ENCODE assay signal across 8 cellular contexts in the genomic region with DNA sequence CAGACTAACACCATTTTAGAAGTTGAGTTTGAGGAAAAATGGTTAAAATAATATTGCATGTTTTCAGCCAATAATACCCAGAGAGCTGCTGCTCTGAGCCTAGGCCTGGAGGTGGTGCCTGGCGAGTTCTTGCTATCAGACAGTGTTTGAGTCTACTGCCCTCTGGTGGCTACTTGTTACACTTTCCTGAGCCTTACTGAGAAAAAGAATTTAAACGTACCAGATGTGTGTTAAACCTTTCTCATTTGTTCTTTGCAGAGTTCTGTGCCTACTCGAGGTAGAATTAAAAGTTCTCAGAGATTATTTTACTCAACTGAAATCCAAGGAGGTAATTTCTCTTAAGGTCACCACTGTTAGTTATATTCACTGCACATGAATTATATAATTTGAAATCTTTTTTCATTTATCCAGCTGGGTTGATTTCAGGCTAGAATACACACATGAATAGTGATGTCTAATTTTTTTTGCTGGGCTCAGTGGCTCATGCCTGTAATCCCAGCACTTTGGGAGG. TPM values are rescaled to one million over a fixed set of nuclear protein-coding genes. Genes with fewer than 3 reads are reported as not detected.
DNase-seq lines count a peak whose midpoint lies in the region; ATAC-seq lines count a peak whose summit lies in the region.

No MANE protein-coding gene starts in this region.

- no peaks in the 10 kb centered on the region for H3K27me3 Mint-ChIP-seq in central memory CD8-positive, alpha-beta T cell

- peaks cover 25% of the 10 kb centered on the region for H3K36me3 Mint-ChIP-seq in central memory CD8-positive, alpha-beta T cell (ENCODE audit: insufficient read depth)

- no peak overlapping the region for H3K4me3 Mint-ChIP-seq in central memory CD8-positive, alpha-beta T cell

- peak overlapping the region; percentile 57 for H3K27ac Mint-ChIP-seq in central memory CD8-positive, alpha-beta T cell (ENCODE audit: low read depth)

- ATAC-seq in GM18870 (IDR thresholded peaks at IDR 0.05; ENCODE audit: unreplicated experiment) = peak; percentile 81
- peak; percentile 81 for ATAC-seq in HG03439 (IDR thresholded peaks at IDR 0.05; ENCODE audit: unreplicated experiment)
- ATAC-seq in central memory CD8-positive, alpha-beta T cell (replicated peaks; ENCODE audit: extremely low read depth, poor library complexity, severe bottlenecking) = peak; percentile 87

- H3K9me3 Mint-ChIP-seq in central memory CD8-positive, alpha-beta T cell = no peaks in the 10 kb centered on the region

- DNase-seq in AG08395 (ENCODE audit: low spot score) (peak; percentile 81), NCI-H460 (ENCODE audit: extremely low read depth, low read depth) (peak; percentile 86), kidney tubule cell (ENCODE audit: low spot score) (peak; percentile 85)
- DNase-seq in activated CD4-positive, CD25-positive, alpha-beta regulatory T cell (lab: John Stamatoyannopoulos, UW) = peak; percentile 18 to 64 (median 48)
- peak; percentile 40 to 75 for DNase-seq in central memory CD8-positive, alpha-beta T cell (ENCODE audit: low spot score in 2 of 2)
- peak; percentile 70 to 76 for DNase-seq in stimulated activated CD4-positive, alpha-beta T cell treated with anti-CD3 and anti-CD28 coated beads, Interleukin-2, amount 100 ng/mL, for 48 hours

- peaks cover 5% of the 10 kb centered on the region for H3K4me1 Mint-ChIP-seq in central memory CD8-positive, alpha-beta T cell

RNA-seq across cellular contexts. Expression of a gene that starts 38.2 kb away (rescaled TPM):
- total RNA-seq in NCI-H460 (2014; rRNA removed; shearing (Covaris generic)) = 2.7 and 4.8 TPM in 2 replicates
- 0.26 and 3.0 TPM in 2 replicates for polyA plus RNA-seq in NCI-H460 (2014; cell fraction: nucleus; rRNA removed)

Comparison
In these comparisons a context has a peak if more than half of its experiments do, and no peak if none do; other contexts are left out.
1. Peak in every context shown above with its lines: DNase-seq and ATAC-seq.